Comparison of ENCODE assay signal across 38 cellular contexts in the genomic region with DNA sequence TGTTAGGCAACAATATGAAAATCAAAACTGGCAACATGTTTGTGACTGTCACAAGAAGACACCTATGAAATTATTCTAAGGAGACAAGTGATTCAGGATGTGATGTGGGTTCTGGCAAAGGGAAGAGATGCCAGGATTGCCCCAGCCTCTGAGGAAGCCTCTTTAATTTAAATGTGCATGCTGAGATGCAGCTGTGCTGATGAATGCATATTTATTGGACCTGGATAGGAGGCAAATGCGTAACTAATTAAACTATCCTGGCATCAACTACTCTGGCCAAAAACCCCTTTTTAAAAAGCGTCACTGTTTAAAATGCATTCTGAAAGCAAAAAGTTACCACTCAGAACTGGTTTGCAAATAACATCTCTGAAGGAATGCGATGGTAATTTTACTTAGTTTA.
"Had no signal": no experiment of that assay in that cellular context is flagged by ENCODE, and none has a peak within 500 bp of the region (broad histone marks: within the 10 kb centered on the region; RNA-seq: fewer than 3 reads in every experiment).

No MANE protein-coding gene starts in this region.

- ATAC-seq: activated CD4-positive, alpha-beta T cell treated with anti-CD3 and anti-CD28 coated beads for 36 hours; activated CD4-positive, CD25-positive, alpha-beta regulatory T cell treated with anti-CD3 and anti-CD28 coated beads, Interleukin-2, amount 50 U/mL, for 24 hours; activated CD8-positive, alpha-beta memory T cell treated with anti-CD3 and anti-CD28 coated beads, Interleukin-2, amount 10 ng/mL, durations not matched to agents 7 days and 5 days; activated CD8-positive, alpha-beta T cell treated with anti-CD3 and anti-CD28 coated beads, Interleukin-2, amount 10 ng/mL, durations not matched to agents 7 days and 5 days; activated naive CD8-positive, alpha-beta T cell treated with anti-CD3 and anti-CD28 coated beads, Interleukin-2, amount 50 U/mL, for 24 hours; WTC11 had no signal

- H3K4me3 Mint-ChIP-seq: activated CD4-positive, alpha-beta memory T cell treated with anti-CD3 and anti-CD28 coated beads, Interleukin-2, amount 10 ng/mL, durations not matched to agents 7 days and 5 days; activated CD4-positive, alpha-beta T cell treated with anti-CD3 and anti-CD28 coated beads for 36 hours; activated CD4-positive, alpha-beta T cell treated with anti-CD3 and anti-CD28 coated beads, Interleukin-2, amount 10 ng/mL, durations not matched to agents 7 days and 5 days; activated CD8-positive, alpha-beta memory T cell treated with anti-CD3 and anti-CD28 coated beads, Interleukin-2, amount 10 ng/mL, durations not matched to agents 7 days and 5 days; activated CD8-positive, alpha-beta T cell treated with anti-CD3 and anti-CD28 coated beads, Interleukin-2, amount 10 ng/mL, durations not matched to agents 7 days and 5 days; activated naive CD4-positive, alpha-beta T cell treated with anti-CD3 and anti-CD28 coated beads, Interleukin-2, amount 10 ng/mL, durations not matched to agents 7 days and 5 days; activated naive CD4-positive, alpha-beta T cell treated with anti-CD3 and anti-CD28 coated beads, Interleukin-2, amount 50 U/mL, for 24 hours; activated naive CD8-positive, alpha-beta T cell; activated naive CD8-positive, alpha-beta T cell treated with anti-CD3 and anti-CD28 coated beads, Interleukin-2, amount 10 ng/mL, durations not matched to agents 7 days and 5 days; activated naive CD8-positive, alpha-beta T cell treated with anti-CD3 and anti-CD28 coated beads, Interleukin-2, amount 50 U/mL, for 24 hours; activated T-cell treated with anti-CD3 and anti-CD28 coated beads, Interleukin-2, amount 50 U/mL, for 24 hours; brain; central memory CD8-positive, alpha-beta T cell; T-helper 1 cell treated with Interleukin-12 subunit alpha and Interleukin-12 subunit beta and Interleukin-4 antibody, amounts not matched to agents 30 μg/mL and 1 μg/mL, for 36 hours; T-helper 2 cell treated with Interferon-gamma antibody and Interleukin-4, amounts not matched to agents 5 μg/mL and 100 μg/mL, for 36 hours; WTC11 had no signal

- H3K27me3 Mint-ChIP-seq: activated CD8-positive, alpha-beta memory T cell treated with anti-CD3 and anti-CD28 coated beads, Interleukin-2, amount 10 ng/mL, durations not matched to agents 7 days and 5 days; activated naive CD4-positive, alpha-beta T cell treated with anti-CD3 and anti-CD28 coated beads, Interleukin-2, amount 10 ng/mL, durations not matched to agents 7 days and 5 days; activated naive CD8-positive, alpha-beta T cell treated with anti-CD3 and anti-CD28 coated beads, Interleukin-2, amount 50 U/mL, for 24 hours had no signal

- H3K4me1 Mint-ChIP-seq: activated CD4-positive, alpha-beta memory T cell treated with anti-CD3 and anti-CD28 coated beads, Interleukin-2, amount 10 ng/mL, durations not matched to agents 7 days and 5 days; activated CD4-positive, alpha-beta T cell treated with anti-CD3 and anti-CD28 coated beads for 36 hours; activated CD4-positive, alpha-beta T cell treated with anti-CD3 and anti-CD28 coated beads, Interleukin-2, amount 10 ng/mL, durations not matched to agents 7 days and 5 days; activated CD8-positive, alpha-beta memory T cell treated with anti-CD3 and anti-CD28 coated beads, Interleukin-2, amount 10 ng/mL, durations not matched to agents 7 days and 5 days; activated naive CD4-positive, alpha-beta T cell treated with anti-CD3 and anti-CD28 coated beads, Interleukin-2, amount 10 ng/mL, durations not matched to agents 7 days and 5 days; activated naive CD4-positive, alpha-beta T cell treated with anti-CD3 and anti-CD28 coated beads, Interleukin-2, amount 50 U/mL, for 24 hours; activated naive CD8-positive, alpha-beta T cell treated with anti-CD3 and anti-CD28 coated beads, Interleukin-2, amount 10 ng/mL, durations not matched to agents 7 days and 5 days; activated naive CD8-positive, alpha-beta T cell treated with anti-CD3 and anti-CD28 coated beads, Interleukin-2, amount 50 U/mL, for 24 hours; central memory CD8-positive, alpha-beta T cell had no signal

- H3K27ac Mint-ChIP-seq: activated CD4-positive, alpha-beta memory T cell treated with anti-CD3 and anti-CD28 coated beads, Interleukin-2, amount 10 ng/mL, durations not matched to agents 7 days and 5 days; activated CD4-positive, alpha-beta T cell treated with anti-CD3 and anti-CD28 coated beads for 36 hours; activated CD4-positive, alpha-beta T cell treated with anti-CD3 and anti-CD28 coated beads, Interleukin-2, amount 10 ng/mL, durations not matched to agents 7 days and 5 days; activated CD8-positive, alpha-beta memory T cell treated with anti-CD3 and anti-CD28 coated beads, Interleukin-2, amount 10 ng/mL, durations not matched to agents 7 days and 5 days; activated CD8-positive, alpha-beta T cell treated with anti-CD3 and anti-CD28 coated beads, Interleukin-2, amount 10 ng/mL, durations not matched to agents 7 days and 5 days; activated naive CD4-positive, alpha-beta T cell treated with anti-CD3 and anti-CD28 coated beads, Interleukin-2, amount 10 ng/mL, durations not matched to agents 7 days and 5 days; activated naive CD4-positive, alpha-beta T cell treated with anti-CD3 and anti-CD28 coated beads, Interleukin-2, amount 50 U/mL, for 24 hours; activated naive CD8-positive, alpha-beta T cell; activated naive CD8-positive, alpha-beta T cell treated with anti-CD3 and anti-CD28 coated beads, Interleukin-2, amount 10 ng/mL, durations not matched to agents 7 days and 5 days; activated naive CD8-positive, alpha-beta T cell treated with anti-CD3 and anti-CD28 coated beads, Interleukin-2, amount 50 U/mL, for 24 hours; activated T-cell treated with anti-CD3 and anti-CD28 coated beads, Interleukin-2, amount 50 U/mL, for 24 hours; activated T-helper 2 cell treated with anti-CD3 and anti-CD28 coated beads, Interferon-gamma antibody, Interleukin-2, Interleukin-4, amounts not matched to agents 10 μg/mL and 5 μg/mL and 100 μg/mL, durations not matched to agents 14 hours and 24 hours and 36 hours; brain; T-helper 1 cell treated with Interleukin-12 subunit alpha and Interleukin-12 subunit beta and Interleukin-4 antibody, amounts not matched to agents 30 μg/mL and 1 μg/mL, for 36 hours; T-helper 2 cell treated with Interferon-gamma antibody and Interleukin-4, amounts not matched to agents 5 μg/mL and 100 μg/mL, for 36 hours; WTC11 had no signal

- H3K27me3 ChIP-seq: ascending aorta, cardiac muscle cell had no signal

- H3K9me3 ChIP-seq: ascending aorta had no signal

- DNase-seq: activated CD4-positive, alpha-beta memory T cell treated with anti-CD3 and anti-CD28 coated beads, Interleukin-2, amount 10 ng/mL, durations not matched to agents 7 days and 5 days; activated CD4-positive, alpha-beta T cell treated with anti-CD3 and anti-CD28 coated beads for 1 hour; activated CD4-positive, alpha-beta T cell treated with anti-CD3 and anti-CD28 coated beads for 36 hours; activated CD4-positive, alpha-beta T cell treated with anti-CD3 and anti-CD28 coated beads for 48 hours; activated CD4-positive, alpha-beta T cell treated with anti-CD3 and anti-CD28 coated beads, Interleukin-2, amount 10 ng/mL, durations not matched to agents 7 days and 5 days; activated CD4-positive, alpha-beta T cell treated with anti-CD3 and anti-CD28 coated beads, Interleukin-2, amount 50 U/mL, for 48 hours; activated CD4-positive, CD25-positive, alpha-beta regulatory T cell; activated CD8-positive, alpha-beta memory T cell treated with anti-CD3 and anti-CD28 coated beads for 24 hours; activated CD8-positive, alpha-beta memory T cell treated with anti-CD3 and anti-CD28 coated beads, Interleukin-2, amount 10 ng/mL, durations not matched to agents 7 days and 5 days; activated CD8-positive, alpha-beta memory T cell treated with anti-CD3 and anti-CD28 coated beads, Interleukin-2, amount 50 U/mL, for 48 hours; activated CD8-positive, alpha-beta T cell treated with anti-CD3 and anti-CD28 coated beads, Interleukin-2, amount 10 ng/mL, durations not matched to agents 7 days and 5 days; activated effector memory CD4-positive, alpha-beta T cell treated with Interleukin-2 at 50 U/mL for 16 hours; activated gamma-delta T cell; activated naive CD4-positive, alpha-beta T cell treated with anti-CD3 and anti-CD28 coated beads, Interleukin-2, amount 10 ng/mL, durations not matched to agents 7 days and 5 days; activated naive CD4-positive, alpha-beta T cell treated with Interleukin-2 at 50 U/mL for 16 hours; activated naive CD8-positive, alpha-beta T cell treated with anti-CD3 and anti-CD28 coated beads, Interleukin-2, amount 10 ng/mL, durations not matched to agents 7 days and 5 days; activated naive CD8-positive, alpha-beta T cell treated with anti-CD3 and anti-CD28 coated beads, Interleukin-2, amount 50 U/mL, for 24 hours; activated T-cell treated with anti-CD3 and anti-CD28 coated beads, Interleukin-2, amount 50 U/mL, for 24 hours; activated T-cell treated with anti-CD3 and anti-CD28 coated beads, Interleukin-2, amount 50 U/mL, for 48 hours; amygdala; anterior cingulate cortex; caudate nucleus; cerebellar nuclear complex; T-helper 1 cell; T-helper 2 cell; T-helper 9 cell had no signal

- H3K9me3 Mint-ChIP-seq: activated CD4-positive, alpha-beta memory T cell treated with anti-CD3 and anti-CD28 coated beads, Interleukin-2, amount 10 ng/mL, durations not matched to agents 7 days and 5 days; activated CD4-positive, alpha-beta T cell treated with anti-CD3 and anti-CD28 coated beads, Interleukin-2, amount 10 ng/mL, durations not matched to agents 7 days and 5 days; activated naive CD4-positive, alpha-beta T cell treated with anti-CD3 and anti-CD28 coated beads, Interleukin-2, amount 10 ng/mL, durations not matched to agents 7 days and 5 days; activated naive CD8-positive, alpha-beta T cell treated with anti-CD3 and anti-CD28 coated beads, Interleukin-2, amount 50 U/mL, for 24 hours; activated T-helper 2 cell treated with anti-CD3 and anti-CD28 coated beads, Interferon-gamma antibody, Interleukin-2, Interleukin-4, amounts not matched to agents 10 μg/mL and 5 μg/mL and 100 μg/mL, durations not matched to agents 14 hours and 24 hours and 36 hours; T-helper 2 cell treated with Interferon-gamma antibody and Interleukin-4, amounts not matched to agents 5 μg/mL and 100 μg/mL, for 36 hours had no signal

- H3K27ac ChIP-seq: ascending aorta, cardiac muscle cell, VCaP had no signal

- H3K36me3 Mint-ChIP-seq: activated CD8-positive, alpha-beta memory T cell treated with anti-CD3 and anti-CD28 coated beads, Interleukin-2, amount 10 ng/mL, durations not matched to agents 7 days and 5 days; activated naive CD4-positive, alpha-beta T cell treated with anti-CD3 and anti-CD28 coated beads, Interleukin-2, amount 10 ng/mL, durations not matched to agents 7 days and 5 days; activated naive CD4-positive, alpha-beta T cell treated with anti-CD3 and anti-CD28 coated beads, Interleukin-2, amount 50 U/mL, for 24 hours; activated naive CD8-positive, alpha-beta T cell; activated naive CD8-positive, alpha-beta T cell treated with anti-CD3 and anti-CD28 coated beads, Interleukin-2, amount 10 ng/mL, durations not matched to agents 7 days and 5 days; brain; WTC11 had no signal

- H3K36me3 ChIP-seq: ascending aorta, cardiac muscle cell had no signal

- H3K4me3 ChIP-seq: ascending aorta, cardiac muscle cell had no signal
